ENCODE assay signal across 15 cellular contexts in the genomic region with DNA sequence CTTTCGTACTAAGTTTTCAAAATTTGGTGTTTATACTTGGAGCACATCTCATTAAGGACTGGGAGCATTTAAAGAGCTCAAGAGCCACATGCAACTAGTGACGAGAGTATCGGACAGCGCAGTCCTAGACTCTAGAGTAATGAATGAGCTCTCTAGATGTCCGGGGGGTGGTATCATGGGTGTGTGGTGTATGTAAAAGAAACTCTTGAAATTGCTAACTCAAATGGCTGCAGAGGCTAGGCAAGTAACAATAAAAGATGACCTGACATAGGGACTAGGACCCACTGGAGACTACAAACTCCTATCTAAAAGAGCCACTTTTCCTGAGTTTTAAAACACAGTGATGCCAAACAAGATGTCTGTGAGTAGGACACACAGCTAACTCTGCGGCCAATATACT. TPM values are rescaled to one million over a fixed set of nuclear protein-coding genes. Genes with fewer than 3 reads are reported as not detected.
DNase-seq lines count a peak whose midpoint lies in the region; ATAC-seq and TF ChIP-seq lines count a peak whose summit lies in the region.
"Had no signal": no experiment of that assay in that cellular context is flagged by ENCODE, and none has a peak within 500 bp of the region (broad histone marks: within the 10 kb centered on the region; RNA-seq: fewer than 3 reads in every experiment).

No MANE protein-coding gene starts in this region.

- WGBS in hepatocyte (ENCODE audit: low lambda C conversion rate, missing lambda C conversion rate): 95% methylated on average over 6 of the region's 6 CpGs

- H3K4me3 ChIP-seq in CD4-positive, CD25-positive, alpha-beta regulatory T cell (ENCODE audit: low read depth, low read length): no peak overlapping the region
- H3K4me3 ChIP-seq in DND-41 (ENCODE audit: low read depth in 1 of 2, low read length in 2 of 2) (peak overlapping the region in 1 of 2 experiments; percentile 83; a peak in 1 of 4 replicates), hepatocyte (no peak overlapping the region)
- H3K4me3 ChIP-seq in naive thymus-derived CD4-positive, alpha-beta T cell (ENCODE audit: low read length): no peak overlapping the region

- H3K27me3 ChIP-seq in CD4-positive, CD25-positive, alpha-beta regulatory T cell (ENCODE audit: control insufficient read depth, insufficient read depth, low read length): no peaks in the 10 kb centered on the region
- no peaks in the 10 kb centered on the region for H3K27me3 ChIP-seq in DND-41 (ENCODE audit: insufficient read depth, low read length, poor library complexity)
- no peaks in the 10 kb centered on the region for H3K27me3 ChIP-seq in naive thymus-derived CD4-positive, alpha-beta T cell (ENCODE audit: control insufficient read depth in 2 of 2, insufficient read depth in 2 of 2, low read length in 2 of 2)
- no peaks in the 10 kb centered on the region for H3K27me3 ChIP-seq in hepatocyte

- H3K4me2 ChIP-seq in DND-41 (ENCODE audit: insufficient read depth, low read length) (peak overlapping the region; percentile 74), hepatocyte (no peak overlapping the region)

- H3K27ac Mint-ChIP-seq in CD4-positive, CD25-positive, alpha-beta regulatory T cell: peak overlapping the region in 1 of 3 donors; percentile 9
- no peak overlapping the region for H3K27ac Mint-ChIP-seq in activated CD4-positive, alpha-beta memory T cell treated with anti-CD3 and anti-CD28 coated beads for 36 hours
- peak overlapping the region in 8 of 9 donors; percentile 6 to 96 (median 53) for H3K27ac Mint-ChIP-seq in naive thymus-derived CD4-positive, alpha-beta T cell

- no peaks in the 10 kb centered on the region for H4K20me1 ChIP-seq in DND-41 (ENCODE audit: insufficient read depth, low read length)
- no peaks in the 10 kb centered on the region for H4K20me1 ChIP-seq in hepatocyte (ENCODE audit: insufficient read depth, poor library complexity, severe bottlenecking)

- H3K27me3 Mint-ChIP-seq in CD4-positive, CD25-positive, alpha-beta regulatory T cell: no peaks in the 10 kb centered on the region
- H3K27me3 Mint-ChIP-seq in activated CD4-positive, alpha-beta memory T cell treated with anti-CD3 and anti-CD28 coated beads for 36 hours: no peaks in the 10 kb centered on the region
- H3K27me3 Mint-ChIP-seq in naive thymus-derived CD4-positive, alpha-beta T cell: no peaks in the 10 kb centered on the region

- no peaks in the 10 kb centered on the region for H3K36me3 ChIP-seq in CD4-positive, CD25-positive, alpha-beta regulatory T cell (ENCODE audit: control insufficient read depth, insufficient read depth, low read length)
- 0 out of 2 replicates have a peak, but pooled peaks cover 4% of the 10 kb centered on the region for H3K36me3 ChIP-seq in DND-41 (ENCODE audit: insufficient read depth, low read length)
- H3K36me3 ChIP-seq in naive thymus-derived CD4-positive, alpha-beta T cell (ENCODE audit: control insufficient read depth in 2 of 3, insufficient read depth in 3 of 3, low read length in 3 of 3): peaks cover 0 to 5% (median 0%) of the 10 kb centered on the region in 3 experiments
- no peaks in the 10 kb centered on the region for H3K36me3 ChIP-seq in hepatocyte (replicated peaks; ENCODE audit: insufficient read depth, low read depth)

- no peak overlapping the region for H2AFZ ChIP-seq in DND-41 (ENCODE audit: low read depth, low read length)
- no peak overlapping the region for H2AFZ ChIP-seq in hepatocyte

- H3K4me1 ChIP-seq in CD4-positive, CD25-positive, alpha-beta regulatory T cell (ENCODE audit: control insufficient read depth, insufficient read depth, low read length, poor library complexity, severe bottlenecking): peaks cover 19% of the 10 kb centered on the region
- H3K4me1 ChIP-seq in DND-41 (ENCODE audit: insufficient read depth, low read length) (peaks cover 23% of the 10 kb centered on the region), hepatocyte (ENCODE audit: insufficient read depth) (peaks cover 3% of the 10 kb centered on the region)
- peaks cover 7 to 9% of the 10 kb centered on the region in 2 donors for H3K4me1 ChIP-seq in naive thymus-derived CD4-positive, alpha-beta T cell (ENCODE audit: control insufficient read depth in 2 of 2, insufficient read depth in 2 of 2, low read length in 2 of 2)

- no peak for DNase-seq in CD4-positive, CD25-positive, alpha-beta regulatory T cell
- DNase-seq in DND-41 (no peak), NCI-H1105 (lab: John Stamatoyannopoulos, UW) (no peak), hepatocyte (ENCODE audit: low spot score) (no peak)
- DNase-seq in activated CD4-positive, alpha-beta memory T cell treated with anti-CD3 and anti-CD28 coated beads for 36 hours: no peak
- no peak for DNase-seq in naive thymus-derived CD4-positive, alpha-beta T cell
- DNase-seq: activated CD4-positive, alpha-beta T cell treated with anti-CD3 and anti-CD28 coated beads, Interleukin-2, amount 50 U/mL, for 48 hours; amniotic stem cell; COR-L47; kidney; NCI-H2227 treated with DMSO at 0.1 percent for 48 hours; right cardiac atrium; SW 1271 had no signal

- H3K4me3 Mint-ChIP-seq in CD4-positive, CD25-positive, alpha-beta regulatory T cell: peak overlapping the region; percentile 45 to 93 (median 56)
- H3K4me3 Mint-ChIP-seq in activated CD4-positive, alpha-beta memory T cell treated with anti-CD3 and anti-CD28 coated beads for 36 hours: peak overlapping the region; percentile 94
- H3K4me3 Mint-ChIP-seq in naive thymus-derived CD4-positive, alpha-beta T cell: peak overlapping the region; percentile 22 to 98 (median 40)

- peaks cover 21% of the 10 kb centered on the region for H3K79me2 ChIP-seq in DND-41 (ENCODE audit: insufficient read depth, low read length)
- peaks cover 34% of the 10 kb centered on the region for H3K79me2 ChIP-seq in hepatocyte

- POLR2A ChIA-PET in activated CD4-positive, alpha-beta memory T cell treated with anti-CD3 and anti-CD28 coated beads for 36 hours (lab: Charles Lee): interaction anchor here (0.6 to 0.9 kb wide), 2 partner anchors 141 to 380 kb away, joined by 3 read pairs; partner anchors contain the start of gene DNAJC9
- POLR2A ChIA-PET in naive thymus-derived CD4-positive, alpha-beta T cell (lab: Charles Lee): interaction anchor here (0.6 to 1.5 kb wide), 3 partner anchors 97 to 240 kb away, joined by 3 to 5 read pairs (median 3); no protein-coding TSS in a partner anchor

- H3K9me3 Mint-ChIP-seq in CD4-positive, CD25-positive, alpha-beta regulatory T cell: no peaks in the 10 kb centered on the region
- H3K9me3 Mint-ChIP-seq in activated CD4-positive, alpha-beta memory T cell treated with anti-CD3 and anti-CD28 coated beads for 36 hours: no peaks in the 10 kb centered on the region
- no peaks in the 10 kb centered on the region for H3K9me3 Mint-ChIP-seq in naive thymus-derived CD4-positive, alpha-beta T cell

- CTCF ChIA-PET in activated CD4-positive, alpha-beta memory T cell treated with anti-CD3 and anti-CD28 coated beads for 36 hours (lab: Charles Lee): interaction anchor here (0.7 to 3.0 kb wide), 2 partner anchors 17 to 98 kb away, joined by 3 to 16 read pairs; no protein-coding TSS in a partner anchor
- CTCF ChIA-PET in naive thymus-derived CD4-positive, alpha-beta T cell (lab: Charles Lee): interaction anchor here (1.1 kb wide), 1 partner anchor 17 kb away, joined by 5 read pairs; no protein-coding TSS in a partner anchor

- no peaks in the 10 kb centered on the region for H3K9me2 ChIP-seq in hepatocyte (replicated peaks; ENCODE audit: insufficient read depth)

- peak overlapping the region; percentile 86; the same call in 1 of the 2 replicates for H3K9ac ChIP-seq in DND-41 (ENCODE audit: low read depth, low read length)

- intact Hi-C loops in activated CD4-positive, alpha-beta memory T cell treated with anti-CD3 and anti-CD28 coated beads for 36 hours (cut with micrococcal nuclease): loop anchor here (5.0 to 10.0 kb wide), 3 partner anchors 100 to 215 kb away; partner anchors contain the start of gene ANXA7
- intact Hi-C loops in naive thymus-derived CD4-positive, alpha-beta T cell (cut with micrococcal nuclease): loop anchor here (2.0 to 5.0 kb wide), 9 partner anchors 115 to 1200 kb away; partner anchors contain the start of genes ECD (in 2 of the 2), FAM149B1 (in 2 of the 2), SEC24C (in 2 of the 2) and CHCHD1 (in 1 of the 2)

- H3K27ac ChIP-seq in CD4-positive, CD25-positive, alpha-beta regulatory T cell (ENCODE audit: insufficient read depth, low read length, poor library complexity, severe bottlenecking): no peak overlapping the region
- H3K27ac ChIP-seq in DND-41 (ENCODE audit: low read length) (no peak overlapping the region), hepatocyte (no peak overlapping the region)
- peak overlapping the region; percentile 1 for H3K27ac ChIP-seq in naive thymus-derived CD4-positive, alpha-beta T cell (ENCODE audit: low read depth, low read length)
- H3K27ac ChIP-seq: epithelial cell of prostate had no signal

- ATAC-seq in CD4-positive, CD25-positive, alpha-beta regulatory T cell (ENCODE audit: low read depth in 2 of 2): no peak
- ATAC-seq in DND-41 (ENCODE audit: insufficient read depth, low read depth) (no peak), GM21367 (IDR thresholded peaks at IDR 0.05; ENCODE audit: unreplicated experiment) (no peak)
- no peak for ATAC-seq in naive thymus-derived CD4-positive, alpha-beta T cell
- ATAC-seq: right cardiac atrium had no signal

- H3K9me3 ChIP-seq in CD4-positive, CD25-positive, alpha-beta regulatory T cell (ENCODE audit: control insufficient read depth in 2 of 2, low read length in 2 of 2): no peaks in the 10 kb centered on the region
- H3K9me3 ChIP-seq in DND-41 (ENCODE audit: insufficient read depth, low read length, severe bottlenecking) (no peaks in the 10 kb centered on the region), hepatocyte (ENCODE audit: low read depth) (no peaks in the 10 kb centered on the region)
- H3K9me3 ChIP-seq in naive thymus-derived CD4-positive, alpha-beta T cell (ENCODE audit: control insufficient read depth in 2 of 3, low read length in 3 of 3): no peaks in the 10 kb centered on the region

- H3K36me3 Mint-ChIP-seq in CD4-positive, CD25-positive, alpha-beta regulatory T cell: no peaks in the 10 kb centered on the region
- peaks cover 3% of the 10 kb centered on the region for H3K36me3 Mint-ChIP-seq in activated CD4-positive, alpha-beta memory T cell treated with anti-CD3 and anti-CD28 coated beads for 36 hours
- H3K36me3 Mint-ChIP-seq in naive thymus-derived CD4-positive, alpha-beta T cell: peaks cover 0 to 3% (median 0%) of the 10 kb centered on the region in 5 donors

- TF ChIP-seq CTCF in DND-41 (IDR thresholded peaks at IDR 0.05; ENCODE audit: borderline replicate concordance, extremely low read depth, low read length, poor library complexity, severe bottlenecking) (no peak), hepatocyte (IDR thresholded peaks at IDR 0.05; ENCODE audit: poor library complexity) (no peak)

- H3K4me1 Mint-ChIP-seq in CD4-positive, CD25-positive, alpha-beta regulatory T cell: peaks cover 10 to 28% (median 14%) of the 10 kb centered on the region in 4 donors
- peaks cover 17% of the 10 kb centered on the region for H3K4me1 Mint-ChIP-seq in activated CD4-positive, alpha-beta memory T cell treated with anti-CD3 and anti-CD28 coated beads for 36 hours (ENCODE audit: low read depth)
- peaks cover 0 to 29% (median 24%) of the 10 kb centered on the region in 7 donors for H3K4me1 Mint-ChIP-seq in naive thymus-derived CD4-positive, alpha-beta T cell

RNA-seq across cellular contexts. Expression of gene MYOZ1, which starts 14.0 kb away (rescaled TPM):
- total RNA-seq in CD4-positive, CD25-positive, alpha-beta regulatory T cell: not detected
- polyA plus RNA-seq in CD4-positive, CD25-positive, alpha-beta regulatory T cell: not detected
- total RNA-seq in activated CD4-positive, alpha-beta memory T cell treated with anti-CD3 and anti-CD28 coated beads for 36 hours: not detected
- total RNA-seq in naive thymus-derived CD4-positive, alpha-beta T cell: not detected
- polyA plus RNA-seq in naive thymus-derived CD4-positive, alpha-beta T cell: not detected
- 0.20 and 0.50 TPM in 2 replicates for total RNA-seq in hepatocyte
- 0.44 and 1.3 TPM in 2 replicates for polyA plus RNA-seq in hepatocyte

RNA-seq across cellular contexts. Expression of gene SYNPO2L, which starts 28.5 kb away (rescaled TPM):
- total RNA-seq in CD4-positive, CD25-positive, alpha-beta regulatory T cell: not detected
- polyA plus RNA-seq in CD4-positive, CD25-positive, alpha-beta regulatory T cell: not detected
- not detected for total RNA-seq in activated CD4-positive, alpha-beta memory T cell treated with anti-CD3 and anti-CD28 coated beads for 36 hours
- total RNA-seq in naive thymus-derived CD4-positive, alpha-beta T cell: under 1 TPM in 2 of 5 experiments, not detected in 3; 0.08 to 0.12 TPM
- not detected for polyA plus RNA-seq in naive thymus-derived CD4-positive, alpha-beta T cell
- not detected in 2 replicates for total RNA-seq in hepatocyte
- polyA plus RNA-seq in hepatocyte: 0.40 TPM in 1 of 2 replicates, not detected in the other

RNA-seq across cellular contexts. Expression of gene USP54, which starts 36.2 kb away (rescaled TPM):
- total RNA-seq in CD4-positive, CD25-positive, alpha-beta regulatory T cell: 4.2 TPM
- polyA plus RNA-seq in CD4-positive, CD25-positive, alpha-beta regulatory T cell: 1 to 10 TPM in 3 of 4 donors, under 1 TPM in 1; 0.84 to 1.5 (median 1.0) TPM
- 1 to 10 TPM; 4.9 to 5.3 TPM for total RNA-seq in activated CD4-positive, alpha-beta memory T cell treated with anti-CD3 and anti-CD28 coated beads for 36 hours
- 1 to 10 TPM; 3.0 to 6.7 (median 4.3) TPM for total RNA-seq in naive thymus-derived CD4-positive, alpha-beta T cell
- polyA plus RNA-seq in naive thymus-derived CD4-positive, alpha-beta T cell: 1 to 10 TPM in 1 of 2 donors, under 1 TPM in 1; 0.41 to 1.9 TPM
- 61.6 and 83.4 TPM in 2 replicates for total RNA-seq in hepatocyte
- 13.2 and 19.4 TPM in 2 replicates for polyA plus RNA-seq in hepatocyte

Comparison
In these comparisons a context has a peak if more than half of its experiments do, and no peak if none do; other contexts are left out.
1. H3K4me3 Mint-ChIP-seq: peak in every context shown above with its lines; median percentile 94 in activated CD4-positive, alpha-beta memory T cell treated with anti-CD3 and anti-CD28 coated beads for 36 hours; 56 in CD4-positive, CD25-positive, alpha-beta regulatory T cell; 40 in naive thymus-derived CD4-positive, alpha-beta T cell.